In the genomic region with DNA sequence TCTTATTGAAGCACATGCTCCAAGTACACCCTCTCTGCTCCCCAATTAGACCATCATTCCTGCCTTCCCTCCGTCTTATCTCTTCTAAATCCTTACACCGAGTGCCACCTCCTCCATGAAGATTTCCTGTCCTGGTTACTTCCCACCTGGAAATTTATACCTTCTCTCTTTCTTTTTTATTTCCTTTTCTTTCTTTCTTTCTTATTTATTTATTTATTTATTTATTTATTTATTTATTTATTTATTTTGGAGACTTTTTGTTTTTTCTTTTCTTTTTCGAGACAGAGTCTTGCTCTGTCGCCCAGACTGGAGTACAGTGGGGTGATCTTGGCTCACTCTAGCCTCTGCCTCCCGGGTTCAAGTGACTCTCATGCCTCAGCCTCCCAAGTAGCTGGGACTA, we compare ENCODE assay signal across 20 cellular contexts.
"Had no signal": no experiment of that assay in that cellular context is flagged by ENCODE, and none has a peak within 500 bp of the region (broad histone marks: within the 10 kb centered on the region; RNA-seq: fewer than 3 reads in every experiment).

No MANE protein-coding gene starts in this region.

- H3K27me3 ChIP-seq: right atrium auricular region, sigmoid colon, testis, uterus had no signal

- H3K9me3 ChIP-seq: esophagus squamous epithelium, neutrophil, right atrium auricular region, sigmoid colon, testis, uterus had no signal

- H3K4me3 ChIP-seq: right atrium auricular region, sigmoid colon, skin epidermis, testis, uterus had no signal

- ATAC-seq: effector memory CD8-positive, alpha-beta T cell; left colon; naive thymus-derived CD4-positive, alpha-beta T cell; stimulated activated naive B cell treated with anti-CD40 and anti-IgM and Interleukin-4, amounts not matched to agents 10 μg/mL and 1 μg/mL and 100 μg/mL, for 72 hours; stimulated activated naive CD8-positive, alpha-beta T cell treated with anti-CD3 and anti-CD28 coated beads, Interleukin-15, amount 100 ng/mL, for 72 hours had no signal

- H3K36me3 Mint-ChIP-seq: naive thymus-derived CD4-positive, alpha-beta T cell; stimulated activated naive B cell treated with anti-CD40 and anti-IgM and Interleukin-4, amounts not matched to agents 10 μg/mL and 1 μg/mL and 100 μg/mL, for 72 hours; type B pancreatic cell had no signal

- FAIRE-seq: kidney had no signal

- DNase-seq: effector memory CD8-positive, alpha-beta T cell; esophagus squamous epithelium; foreskin fibroblast; kidney; left colon; mesendoderm; naive thymus-derived CD4-positive, alpha-beta T cell; posterior cingulate gyrus; sigmoid colon; stimulated activated CD4-positive, alpha-beta T cell treated with anti-CD3 and anti-CD28 coated beads, Interleukin-2, amount 100 ng/mL, for 24 hours; stimulated activated CD4-positive, alpha-beta T cell treated with anti-CD3 and anti-CD28 coated beads, Interleukin-4, amount 100 ng/mL, for 4 hours; stimulated activated naive B cell treated with anti-CD40 and anti-IgM and Interleukin-4, amounts not matched to agents 10 μg/mL and 1 μg/mL and 100 μg/mL, for 72 hours; stimulated activated naive CD8-positive, alpha-beta T cell treated with anti-CD3 and anti-CD28 coated beads, Interleukin-15, amount 100 ng/mL, for 72 hours; testis; uterus had no signal

- H3K4me1 Mint-ChIP-seq: naive thymus-derived CD4-positive, alpha-beta T cell; stimulated activated naive B cell treated with anti-CD40 and anti-IgM and Interleukin-4, amounts not matched to agents 10 μg/mL and 1 μg/mL and 100 μg/mL, for 72 hours had no signal

- H3K4me3 Mint-ChIP-seq: effector memory CD8-positive, alpha-beta T cell; naive thymus-derived CD4-positive, alpha-beta T cell; stimulated activated naive B cell treated with anti-CD40 and anti-IgM and Interleukin-4, amounts not matched to agents 10 μg/mL and 1 μg/mL and 100 μg/mL, for 72 hours; stimulated activated naive CD8-positive, alpha-beta T cell treated with anti-CD3 and anti-CD28 coated beads, Interleukin-15, amount 100 ng/mL, for 72 hours; type B pancreatic cell had no signal

- H3K36me3 ChIP-seq: esophagus squamous epithelium, neutrophil, right atrium auricular region, sigmoid colon, uterus had no signal

- H3K27ac Mint-ChIP-seq: effector memory CD8-positive, alpha-beta T cell; stimulated activated naive B cell treated with anti-CD40 and anti-IgM and Interleukin-4, amounts not matched to agents 10 μg/mL and 1 μg/mL and 100 μg/mL, for 72 hours; stimulated activated naive CD8-positive, alpha-beta T cell treated with anti-CD3 and anti-CD28 coated beads, Interleukin-15, amount 100 ng/mL, for 72 hours; type B pancreatic cell had no signal

- H3K9me3 Mint-ChIP-seq: effector memory CD8-positive, alpha-beta T cell; stimulated activated naive CD8-positive, alpha-beta T cell treated with anti-CD3 and anti-CD28 coated beads, Interleukin-15, amount 100 ng/mL, for 72 hours; type B pancreatic cell had no signal

- H3K4me1 ChIP-seq: right atrium auricular region, testis had no signal

- H3K27ac ChIP-seq: epithelial cell of prostate, right atrium auricular region, skin epidermis, testis had no signal
